8 cellular contexts compared by ENCODE assay signal in genomic region chr11:125110506-125110905, GRCh38. TPM values are rescaled to one million over a fixed set of nuclear protein-coding genes. Genes with fewer than 3 reads are reported as not detected.
DNase-seq lines count a peak whose midpoint lies in the region; ATAC-seq, FAIRE-seq and TF ChIP-seq lines count a peak whose summit lies in the region.

No MANE protein-coding gene starts in this region.

- H3K4me3 ChIP-seq in CD8-positive, alpha-beta memory T cell (ENCODE audit: low read length) = no peak overlapping the region
- H3K4me3 ChIP-seq in Karpas-422 (ENCODE audit: low read length) = peak overlapping the region; percentile 81
- peak overlapping the region; percentile 69 for H3K4me3 ChIP-seq in bronchial epithelial cell (ENCODE audit: low read depth, low read length)
- peak overlapping the region; percentile 78 for H3K4me3 ChIP-seq in neural cell (ENCODE audit: low read length)

- H3K4me2 ChIP-seq in Karpas-422 (ENCODE audit: low read depth, low read length, poor library complexity, severe bottlenecking) = peak overlapping the region; percentile 76
- peak overlapping the region; percentile 74 for H3K4me2 ChIP-seq in neural cell (ENCODE audit: low read length)

- H3K9me2 ChIP-seq in Karpas-422 (replicated peaks; ENCODE audit: insufficient read depth, low read length) (no peaks in the 10 kb centered on the region), neural cell (ENCODE audit: insufficient read depth, low read length) (no peaks in the 10 kb centered on the region)

- peak overlapping the region; percentile 87 for H3K9ac ChIP-seq in Karpas-422 (ENCODE audit: low read length)
- peak overlapping the region; percentile 78 for H3K9ac ChIP-seq in neural cell (ENCODE audit: low read length)

- H3K27ac Mint-ChIP-seq in CD8-positive, alpha-beta memory T cell = peak overlapping the region in 5 of 8 donors; percentile 82 to 98 (median 96)

- no peaks in the 10 kb centered on the region for H4K20me1 ChIP-seq in Karpas-422 (ENCODE audit: insufficient read depth, low read depth, low read length)
- no peaks in the 10 kb centered on the region for H4K20me1 ChIP-seq in neural cell (ENCODE audit: insufficient read depth)

- no peaks in the 10 kb centered on the region for H3K9me3 ChIP-seq in CD8-positive, alpha-beta memory T cell (ENCODE audit: low read length)
- H3K9me3 ChIP-seq in Karpas-422 (ENCODE audit: low read length) (peaks cover 2% of the 10 kb centered on the region; the same call in 1 of the 2 replicates), neural cell (ENCODE audit: low read length) (no peaks in the 10 kb centered on the region)

- H3K4me1 ChIP-seq in CD8-positive, alpha-beta memory T cell (ENCODE audit: insufficient read depth, low read length) = peaks cover 17% of the 10 kb centered on the region
- H3K4me1 ChIP-seq in Karpas-422 (ENCODE audit: low read length) = peaks cover 34% of the 10 kb centered on the region

- POLR2A ChIA-PET in CD8-positive, alpha-beta memory T cell (lab: Charles Lee) = interaction anchor here (1.1 to 1.9 kb wide), 2 partner anchors 157 to 310 kb away, joined by 3 to 8 read pairs; partner anchors contain the start of genes CCDC15 and MSANTD2

- H3F3A ChIP-seq in neural cell (ENCODE audit: insufficient read depth, low read length, poor library complexity, severe bottlenecking) = no peaks in the 10 kb centered on the region

- ATAC-seq in GM21526 (IDR thresholded peaks at IDR 0.05; ENCODE audit: low FRiP score, unreplicated experiment) = no peak

- H3K4me1 Mint-ChIP-seq in CD8-positive, alpha-beta memory T cell = peaks cover 21 to 47% (median 30%) of the 10 kb centered on the region in 3 donors

- no peak for TF ChIP-seq RAD21 in neural cell (conservative IDR thresholded peaks at IDR 0.05)

- H3K27ac ChIP-seq in CD8-positive, alpha-beta memory T cell (ENCODE audit: low read depth, low read length) = no peak overlapping the region
- H3K27ac ChIP-seq in Karpas-422 (ENCODE audit: low read length) (peak overlapping the region; percentile 83), neural cell (ENCODE audit: low read length) (peak overlapping the region; percentile 87)

- no peak for DNase-seq in CD8-positive, alpha-beta memory T cell
- DNase-seq in Karpas-422 (peak; percentile 43), bronchial epithelial cell (ENCODE audit: low read depth) (no peak), mesenteric fat pad (ENCODE audit: low spot score) (no peak), Kasumi-1 (lab: John Stamatoyannopoulos, UW) (no peak)
- DNase-seq in stimulated activated naive CD4-positive, alpha-beta T cell treated with Interleukin-2 at 50 U/mL for 16 hours (lab: John Stamatoyannopoulos, UW) = no peak

- peaks cover 0 to 3% of the 10 kb centered on the region in 2 donors for H3K27me3 Mint-ChIP-seq in CD8-positive, alpha-beta memory T cell

- H3K36me3 Mint-ChIP-seq in CD8-positive, alpha-beta memory T cell = peaks cover 0 to 10% (median 7%) of the 10 kb centered on the region in 3 donors

- H3K79me2 ChIP-seq in Karpas-422 (ENCODE audit: low read length) (peaks cover 23% of the 10 kb centered on the region), neural cell (replicated peaks; ENCODE audit: insufficient read depth, low read length) (peaks cover 6% of the 10 kb centered on the region)

- TF ChIP-seq EP300 in neural cell (conservative IDR thresholded peaks at IDR 0.05; ENCODE audit: poor library complexity, severe bottlenecking) = no peak

- CTCF ChIA-PET in CD8-positive, alpha-beta memory T cell (lab: Charles Lee) = interaction anchor here (0.9 to 4.0 kb wide), 7 partner anchors 10 to 157 kb away, joined by 3 to 20 read pairs (median 4); partner anchors contain the start of gene CCDC15

- no peaks in the 10 kb centered on the region for H3K27me3 ChIP-seq in CD8-positive, alpha-beta memory T cell (ENCODE audit: insufficient read depth, low read length, poor library complexity, severe bottlenecking)
- H3K27me3 ChIP-seq in Karpas-422 (ENCODE audit: low read length) = no peaks in the 10 kb centered on the region
- H3K27me3 ChIP-seq in bronchial epithelial cell (ENCODE audit: control insufficient read depth, insufficient read depth, low read length) = no peaks in the 10 kb centered on the region
- no peaks in the 10 kb centered on the region for H3K27me3 ChIP-seq in neural cell (ENCODE audit: insufficient read depth, low read depth, low read length)

- no peak for FAIRE-seq in bronchial epithelial cell (lab: Jason Lieb, UNC)

- H3K9me3 Mint-ChIP-seq in CD8-positive, alpha-beta memory T cell = peaks cover 0 to 1% (median 0%) of the 10 kb centered on the region in 5 donors

- no peaks in the 10 kb centered on the region for H3K36me3 ChIP-seq in CD8-positive, alpha-beta memory T cell (ENCODE audit: insufficient read depth, low read length)
- H3K36me3 ChIP-seq in Karpas-422 (ENCODE audit: insufficient read depth, low read length) (no peaks in the 10 kb centered on the region), bronchial epithelial cell (ENCODE audit: control insufficient read depth, insufficient read depth, low read length) (no peaks in the 10 kb centered on the region), neural cell (ENCODE audit: insufficient read depth, low read length) (peaks cover 6% of the 10 kb centered on the region)

- H2AFZ ChIP-seq in Karpas-422 (ENCODE audit: low read length) (no peak overlapping the region), neural cell (ENCODE audit: low read depth, low read length) (no peak overlapping the region)

- TF ChIP-seq CTCF in bronchial epithelial cell (IDR thresholded peaks at IDR 0.05; ENCODE audit: insufficient read depth, low read length, severe bottlenecking) = no peak
- TF ChIP-seq CTCF in neural cell (IDR thresholded peaks at IDR 0.05; ENCODE audit: poor library complexity, severe bottlenecking) = no peak

- peak overlapping the region; percentile 90 to 100 (median 94) for H3K4me3 Mint-ChIP-seq in CD8-positive, alpha-beta memory T cell

TF ChIP-seq in neural cell, 6 proteins besides CTCF, POLR2A, EP300 and RAD21:
- TF ChIP-seq TAF1 (IDR thresholded peaks at IDR 0.05; ENCODE audit: low read depth) (no peak), POLR2AphosphoS5 (IDR thresholded peaks at IDR 0.05) (no peak), SMC3 (conservative IDR thresholded peaks at IDR 0.05; ENCODE audit: poor library complexity) (no peak), EZH2 (IDR thresholded peaks at IDR 0.05; ENCODE audit: borderline replicate concordance, insufficient read depth, low read length, poor library complexity, severe bottlenecking) (no peak), MXI1 (conservative IDR thresholded peaks at IDR 0.05; ENCODE audit: poor library complexity, severe bottlenecking) (no peak)
- TF ChIP-seq, protein P1, sequence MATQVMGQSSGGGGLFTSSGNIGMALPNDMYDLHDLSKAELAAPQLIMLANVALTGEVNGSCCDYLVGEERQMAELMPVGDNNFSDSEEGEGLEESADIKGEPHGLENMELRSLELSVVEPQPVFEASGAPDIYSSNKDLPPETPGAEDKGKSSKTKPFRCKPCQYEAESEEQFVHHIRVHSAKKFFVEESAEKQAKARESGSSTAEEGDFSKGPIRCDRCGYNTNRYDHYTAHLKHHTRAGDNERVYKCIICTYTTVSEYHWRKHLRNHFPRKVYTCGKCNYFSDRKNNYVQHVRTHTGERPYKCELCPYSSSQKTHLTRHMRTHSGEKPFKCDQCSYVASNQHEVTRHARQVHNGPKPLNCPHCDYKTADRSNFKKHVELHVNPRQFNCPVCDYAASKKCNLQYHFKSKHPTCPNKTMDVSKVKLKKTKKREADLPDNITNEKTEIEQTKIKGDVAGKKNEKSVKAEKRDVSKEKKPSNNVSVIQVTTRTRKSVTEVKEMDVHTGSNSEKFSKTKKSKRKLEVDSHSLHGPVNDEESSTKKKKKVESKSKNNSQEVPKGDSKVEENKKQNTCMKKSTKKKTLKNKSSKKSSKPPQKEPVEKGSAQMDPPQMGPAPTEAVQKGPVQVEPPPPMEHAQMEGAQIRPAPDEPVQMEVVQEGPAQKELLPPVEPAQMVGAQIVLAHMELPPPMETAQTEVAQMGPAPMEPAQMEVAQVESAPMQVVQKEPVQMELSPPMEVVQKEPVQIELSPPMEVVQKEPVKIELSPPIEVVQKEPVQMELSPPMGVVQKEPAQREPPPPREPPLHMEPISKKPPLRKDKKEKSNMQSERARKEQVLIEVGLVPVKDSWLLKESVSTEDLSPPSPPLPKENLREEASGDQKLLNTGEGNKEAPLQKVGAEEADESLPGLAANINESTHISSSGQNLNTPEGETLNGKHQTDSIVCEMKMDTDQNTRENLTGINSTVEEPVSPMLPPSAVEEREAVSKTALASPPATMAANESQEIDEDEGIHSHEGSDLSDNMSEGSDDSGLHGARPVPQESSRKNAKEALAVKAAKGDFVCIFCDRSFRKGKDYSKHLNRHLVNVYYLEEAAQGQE (IDR thresholded peaks at IDR 0.05; ENCODE audit: borderline replicate concordance) = no peak

RNA-seq across cellular contexts. Expression of gene TMEM218, which starts 0.9 kb away (rescaled TPM):
- total RNA-seq in CD8-positive, alpha-beta memory T cell = 10 to 100 TPM; 22.5 to 25.5 TPM
- polyA plus RNA-seq in CD8-positive, alpha-beta memory T cell = 36.6 TPM
- total RNA-seq in Karpas-422 (2014; rRNA removed; shearing (Covaris generic); ENCODE audit: low replicate concordance) = 23.2 and 46.9 TPM in 2 replicates
- total RNA-seq in bronchial epithelial cell = 28.4 and 29.3 TPM in 2 replicates
- polyA plus RNA-seq in neural cell = 70.0 and 86.6 TPM in 2 replicates
- polyA minus RNA-seq in neural cell = 23.1 and 30.6 TPM in 2 replicates
- 24.6 TPM for total RNA-seq in mesenteric fat pad

RNA-seq across cellular contexts. Expression of gene SLC37A2, which starts 47.4 kb away (rescaled TPM):
- 1 to 10 TPM; 1.5 to 2.0 TPM for total RNA-seq in CD8-positive, alpha-beta memory T cell
- 0.33 TPM for polyA plus RNA-seq in CD8-positive, alpha-beta memory T cell
- total RNA-seq in Karpas-422 (2014; rRNA removed; shearing (Covaris generic); ENCODE audit: low replicate concordance) = 0.22 and 0.41 TPM in 2 replicates
- total RNA-seq in bronchial epithelial cell = 25.5 and 30.1 TPM in 2 replicates
- 0.12 and 0.14 TPM in 2 replicates for polyA plus RNA-seq in neural cell
- 0.24 and 0.46 TPM in 2 replicates for polyA minus RNA-seq in neural cell
- 17.5 TPM for total RNA-seq in mesenteric fat pad

RNA-seq across cellular contexts. Expression of gene PKNOX2, which starts 54.0 kb away (rescaled TPM):
- total RNA-seq in CD8-positive, alpha-beta memory T cell = not detected
- polyA plus RNA-seq in CD8-positive, alpha-beta memory T cell = not detected
- total RNA-seq in Karpas-422 (2014; rRNA removed; shearing (Covaris generic); ENCODE audit: low replicate concordance) = 0.18 and 1.5 TPM in 2 replicates
- total RNA-seq in bronchial epithelial cell (under 0.01 TPM in 1 of 2 replicates, not detected in the other), mesenteric fat pad (2.6 TPM)
- 0.99 and 1.2 TPM in 2 replicates for polyA plus RNA-seq in neural cell
- polyA minus RNA-seq in neural cell = 4.7 and 7.8 TPM in 2 replicates
